In the genomic region with DNA sequence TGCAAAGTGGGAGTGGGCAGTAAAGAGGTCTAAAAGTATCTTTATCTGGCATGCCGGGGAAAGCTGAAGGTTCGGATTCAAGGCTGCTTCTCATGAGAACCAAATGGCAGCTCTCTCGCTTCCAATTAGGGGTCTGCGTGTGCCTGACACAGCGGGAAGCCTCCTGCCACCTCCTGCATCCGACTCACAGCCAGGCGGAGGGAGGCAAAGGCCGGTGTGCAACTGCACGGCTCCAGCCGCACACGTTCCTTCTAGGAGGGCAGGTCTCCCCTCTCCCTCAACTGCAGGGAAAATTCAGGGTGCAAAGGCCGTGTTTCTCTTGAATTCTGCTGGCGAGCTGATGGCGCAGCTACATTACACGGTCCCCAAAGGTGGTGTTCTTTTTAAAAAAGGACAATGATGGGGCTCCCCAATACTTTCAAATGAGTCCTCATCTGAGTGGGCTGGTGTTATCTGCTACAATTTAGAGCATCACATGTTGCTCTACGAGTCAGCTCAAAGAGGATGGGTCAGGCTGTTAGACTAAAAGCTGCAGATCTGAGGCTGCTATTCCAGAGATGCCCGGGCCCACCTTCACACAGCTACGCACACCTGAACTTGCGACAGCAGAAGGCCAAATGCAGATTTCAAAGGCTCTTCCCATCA, we compare ENCODE assay signal across 16 cellular contexts.
DNase-seq lines count a peak whose midpoint lies in the region; ATAC-seq and TF ChIP-seq lines count a peak whose summit lies in the region.
"Had no signal": no experiment of that assay in that cellular context is flagged by ENCODE, and none has a peak within 500 bp of the region (broad histone marks: within the 10 kb centered on the region; RNA-seq: fewer than 3 reads in every experiment).

No MANE protein-coding gene starts in this region.

- H3K27me3 ChIP-seq in adrenal gland (no peaks in the 10 kb centered on the region), dorsolateral prefrontal cortex (no peaks in the 10 kb centered on the region), neural progenitor cell (no peaks in the 10 kb centered on the region), thyroid gland (no peaks in the 10 kb centered on the region)
- H3K27me3 ChIP-seq: BE2C had no signal

- H2AFZ ChIP-seq in neural progenitor cell (replicated peaks) = no peak overlapping the region

- H3K9ac ChIP-seq in neural progenitor cell = no peak overlapping the region

- no peak for ATAC-seq in GM19035 (IDR thresholded peaks at IDR 0.05; ENCODE audit: unreplicated experiment)
- ATAC-seq: activated CD4-positive, CD25-positive, alpha-beta regulatory T cell treated with anti-CD3 and anti-CD28 coated beads, Interleukin-2, amount 50 U/mL, for 24 hours; HCT116 had no signal

- intact Hi-C loops in adrenal gland (cut with DNase I) = loop anchor here (10.0 kb wide), 2 partner anchors 140 to 150 kb away; no protein-coding TSS in a partner anchor
- intact Hi-C loops in dorsolateral prefrontal cortex (cut with DNase I) = no loop called here
- intact Hi-C loops in thyroid gland (cut with DNase I) = no loop called here

- peaks cover 6% of the 10 kb centered on the region for H3K9me3 Mint-ChIP-seq in neural progenitor cell

- no peak overlapping the region for H3K4me3 Mint-ChIP-seq in neural progenitor cell

- DNase-seq in adrenal gland (no peak), dorsolateral prefrontal cortex (no peak), neural progenitor cell (ENCODE audit: low spot score) (peak; percentile 13), thyroid gland (peak in 1 of 2 donors; percentile 14), islet precursor cell (no peak), NCI-H1436 treated with DMSO at 0.1 percent for 48 hours (lab: John Stamatoyannopoulos, UW) (no peak)
- DNase-seq: amniotic stem cell; BE2C; DMS 273 treated with DMSO at 0.1 percent for 48 hours; NCI-H345; SIG-M5; stimulated activated CD4-positive, alpha-beta T cell treated with anti-CD3 and anti-CD28 coated beads, Interleukin-15, amount 100 ng/mL, for 24 hours; T-helper 2 cell had no signal

- H3K4me2 ChIP-seq in neural progenitor cell = peak overlapping the region; percentile 53

- H3K27ac Mint-ChIP-seq in neural progenitor cell = no peak overlapping the region

- TF ChIP-seq CTCF in adrenal gland (IDR thresholded peaks at IDR 0.05) (no peak), dorsolateral prefrontal cortex (IDR thresholded peaks at IDR 0.05 in 54 of 56, conservative IDR thresholded peaks at IDR 0.05 in 2 of 56; ENCODE audit: low read depth in 1 of 56, partially characterized antibody in 56 of 56) (no peak), neural progenitor cell (IDR thresholded peaks at IDR 0.05) (no peak), thyroid gland (IDR thresholded peaks at IDR 0.05) (no peak)

- 88 to 98% (median 89%) methylated on average over 9 to 19 of the region's 19 CpGs for WGBS in adrenal gland, 4 donors
- WGBS in thyroid gland, 2 donors = 72 to 74% methylated on average over 18 to 19 of the region's 19 CpGs

- no peaks in the 10 kb centered on the region for H3K36me3 Mint-ChIP-seq in neural progenitor cell

- peaks cover 16% of the 10 kb centered on the region for H3K4me1 Mint-ChIP-seq in neural progenitor cell

- H3K27me3 Mint-ChIP-seq in neural progenitor cell (ENCODE audit: insufficient read depth, low read depth) = peaks cover 3% of the 10 kb centered on the region

- no peaks in the 10 kb centered on the region for H3K36me3 ChIP-seq in adrenal gland (replicated peaks in 1 of 2)
- no peaks in the 10 kb centered on the region for H3K36me3 ChIP-seq in neural progenitor cell
- no peaks in the 10 kb centered on the region for H3K36me3 ChIP-seq in thyroid gland

- H3K79me2 ChIP-seq in neural progenitor cell (ENCODE audit: low read depth) = no peaks in the 10 kb centered on the region

- H4K20me1 ChIP-seq in neural progenitor cell (ENCODE audit: low read depth) = no peaks in the 10 kb centered on the region

- H3K9me3 ChIP-seq in adrenal gland (replicated peaks in 1 of 3) (no peaks in the 10 kb centered on the region), neural progenitor cell (ENCODE audit: low read depth) (no peaks in the 10 kb centered on the region), thyroid gland (no peaks in the 10 kb centered on the region)
- H3K9me3 ChIP-seq: BE2C had no signal

- H3K4me3 ChIP-seq in adrenal gland (no peak overlapping the region), dorsolateral prefrontal cortex (peak overlapping the region in 6 of 59 donors; percentile 24 to 53 (median 44)), neural progenitor cell (no peak overlapping the region), thyroid gland (replicated peaks in 1 of 3) (no peak overlapping the region)

- H3K4me1 ChIP-seq in adrenal gland (replicated peaks in 1 of 2) = peaks cover 14 to 40% of the 10 kb centered on the region in 2 donors
- peaks cover 16% of the 10 kb centered on the region for H3K4me1 ChIP-seq in neural progenitor cell
- H3K4me1 ChIP-seq in thyroid gland = peaks cover 38 to 61% of the 10 kb centered on the region in 2 donors

- no peaks in the 10 kb centered on the region for H3F3A ChIP-seq in neural progenitor cell (ENCODE audit: low read depth)

- TF ChIP-seq POLR2A in adrenal gland (IDR thresholded peaks at IDR 0.05) (no peak), thyroid gland (IDR thresholded peaks at IDR 0.05) (no peak)

- H3K27ac ChIP-seq in adrenal gland (peak overlapping the region in 3 of 5 donors; percentile 70 to 90 (median 83)), dorsolateral prefrontal cortex (peak overlapping the region in 55 of 59 donors; percentile 28 to 95 (median 83)), neural progenitor cell (no peak overlapping the region), thyroid gland (peak overlapping the region; percentile 89 to 94 (median 93))

Comparison
In these comparisons a context has a peak if more than half of its experiments do, and no peak if none do; other contexts are left out.
1. intact Hi-C loops: an anchor here in adrenal gland (10.0 kb wide); none called in dorsolateral prefrontal cortex and thyroid gland.